17 cellular contexts compared by ENCODE assay signal in the genomic region with DNA sequence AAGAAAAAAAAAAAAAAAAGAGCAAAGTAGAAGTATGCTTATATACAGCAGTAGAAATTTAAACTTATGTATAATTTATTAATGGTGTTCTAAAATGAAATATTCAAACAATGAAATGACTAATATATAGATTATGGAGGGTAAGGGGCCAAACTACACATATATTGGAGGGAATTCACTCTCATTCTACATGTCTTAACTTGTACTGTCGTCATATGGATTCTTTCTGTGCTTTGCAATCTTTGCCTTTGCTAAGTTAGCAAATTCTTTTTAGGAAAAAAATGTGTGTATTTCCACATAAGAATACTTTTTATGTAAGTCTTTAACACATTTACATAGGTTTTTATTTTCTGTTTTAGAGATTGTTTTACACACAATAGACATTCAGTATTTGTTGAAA.
"Had no signal": no experiment of that assay in that cellular context is flagged by ENCODE, and none has a peak within 500 bp of the region (broad histone marks: within the 10 kb centered on the region; RNA-seq: fewer than 3 reads in every experiment).

No MANE protein-coding gene starts in this region.

- H3K4me1 ChIP-seq: adrenal gland, testis had no signal

- H3K27ac ChIP-seq: adrenal gland, dorsolateral prefrontal cortex, gastroesophageal sphincter, testis had no signal

- H3K9me3 ChIP-seq: adrenal gland, gastroesophageal sphincter, testis had no signal

- H3K36me3 ChIP-seq: adrenal gland, gastroesophageal sphincter had no signal

- DNase-seq: activated B cell treated with CpG ODN at 0.5 μM for 24 hours; activated CD4-positive, alpha-beta T cell treated with anti-CD3 and anti-CD28 coated beads, Interleukin-2, amount 10 ng/mL, durations not matched to agents 24 days and 14 days; activated CD8-positive, alpha-beta memory T cell treated with anti-CD3 and anti-CD28 coated beads for 24 hours; activated naive CD4-positive, alpha-beta T cell treated with anti-CD3 and anti-CD28 coated beads, Interleukin-2, amount 10 ng/mL, durations not matched to agents 7 days and 5 days; activated T-cell treated with anti-CD3 and anti-CD28 coated beads for 4 hours; adrenal gland; dorsolateral prefrontal cortex; kidney; left ventricle myocardium superior; mesendoderm; nephron progenitor cell; stimulated activated CD4-positive, alpha-beta T cell treated with anti-CD3 and anti-CD28 coated beads, Interleukin-4, amount 100 ng/mL, for 24 hours; stimulated activated naive CD8-positive, alpha-beta T cell treated with anti-CD3 and anti-CD28 coated beads, Interleukin-15, amount 100 ng/mL, for 72 hours; T-helper 17 cell; testis had no signal

- H3K4me3 ChIP-seq: adrenal gland, dorsolateral prefrontal cortex, gastroesophageal sphincter, testis had no signal

- FAIRE-seq: kidney, urothelium cell line had no signal

- ATAC-seq: gastroesophageal sphincter; left ventricle myocardium superior; stimulated activated naive CD8-positive, alpha-beta T cell treated with anti-CD3 and anti-CD28 coated beads, Interleukin-15, amount 100 ng/mL, for 72 hours; T-helper 17 cell had no signal

- H3K27me3 ChIP-seq: adrenal gland, dorsolateral prefrontal cortex, gastroesophageal sphincter, testis had no signal
